Comparison of ENCODE assay signal across 18 cellular contexts in genomic region chrX:50770702-50771101, GRCh38. TPM values are rescaled to one million over a fixed set of nuclear protein-coding genes. Genes with fewer than 3 reads are reported as not detected.
DNase-seq lines count a peak whose midpoint lies in the region; ATAC-seq, FAIRE-seq and TF ChIP-seq lines count a peak whose summit lies in the region.
"Had no signal": no experiment of that assay in that cellular context is flagged by ENCODE, and none has a peak within 500 bp of the region (broad histone marks: within the 10 kb centered on the region; RNA-seq: fewer than 3 reads in every experiment).

No MANE protein-coding gene starts in this region.

- no peak overlapping the region for H3K4me2 ChIP-seq in H1 (ENCODE audit: insufficient read depth in 1 of 2, low read depth in 2 of 2, low read length in 2 of 2)

- no peak overlapping the region for H3K18ac ChIP-seq in H1 (ENCODE audit: extremely low read depth, low read length)

- no peak overlapping the region for H2BK12ac ChIP-seq in H1 (ENCODE audit: low read depth, low read length)

- no peak overlapping the region for H2BK5ac ChIP-seq in H1 (ENCODE audit: low read depth, low read length)

- POLR2A ChIA-PET in H1 (lab: Charles Lee; ENCODE audit: partially characterized antibody), result no interaction called here

- H3K27ac ChIP-seq in H1 (ENCODE audit: low read depth, low read length), result no peak overlapping the region
- H3K27ac ChIP-seq: adrenal gland, tibial artery had no signal

- H3K14ac ChIP-seq in H1 (ENCODE audit: insufficient read length), result no peak overlapping the region

- no peak overlapping the region for H2BK15ac ChIP-seq in H1 (ENCODE audit: low read length)

- CTCF ChIA-PET in H1 (lab: Charles Lee; ENCODE audit: partially characterized antibody), result no interaction called here

- no peak for TF ChIP-seq POLR2A in H1 (IDR thresholded peaks at IDR 0.05; ENCODE audit: control extremely low read depth in 1 of 2, low read depth in 2 of 2, low read length in 2 of 2)

- no peak overlapping the region for H3K23ac ChIP-seq in H1 (ENCODE audit: insufficient read length)

- no peaks in the 10 kb centered on the region for H3K79me2 ChIP-seq in H1 (ENCODE audit: control insufficient read depth in 1 of 2, insufficient read depth in 2 of 2, low read length in 2 of 2)

- H4K20me1 ChIP-seq in H1 (replicated peaks in 1 of 2; ENCODE audit: control insufficient read depth in 1 of 2, insufficient read depth in 2 of 2, low read length in 2 of 2), result no peaks in the 10 kb centered on the region

- no peaks in the 10 kb centered on the region for H3K23me2 ChIP-seq in H1 (ENCODE audit: low read depth, low read length)

- H3K9me3 ChIP-seq in H1 (ENCODE audit: insufficient read depth in 2 of 2, low read depth in 1 of 2, low read length in 1 of 2) (no peaks in the 10 kb centered on the region), mucosa of descending colon (no peaks in the 10 kb centered on the region)
- H3K9me3 ChIP-seq: adrenal gland, tibial artery had no signal

- no peaks in the 10 kb centered on the region for H3K27me3 ChIP-seq in H1 (replicated peaks in 1 of 4; ENCODE audit: control insufficient read depth in 3 of 4, extremely low read depth in 1 of 4, insufficient read depth in 3 of 4, low read length in 3 of 4)
- H3K27me3 ChIP-seq: adrenal gland, tibial artery had no signal

- TF ChIP-seq EP300 in H1 (IDR thresholded peaks at IDR 0.05; ENCODE audit: borderline replicate concordance in 1 of 2, low read depth in 2 of 2, low read length in 2 of 2), result no peak

- 81% methylated on average over 2 of the region's 2 CpGs; no CpG with 5 or more reads in 1 of the 2 experiments for WGBS in H1 (ENCODE audit: extremely low coverage in 1 of 2, insufficient coverage in 1 of 2, insufficient read length in 1 of 2, insufficient replicate concordance in 2 of 2, low coverage in 1 of 2, low lambda C conversion rate in 2 of 2, missing lambda C conversion rate in 1 of 2), 2 experiments

- H3K79me1 ChIP-seq in H1 (ENCODE audit: low read depth, low read length), result no peaks in the 10 kb centered on the region

- H3K4me1 ChIP-seq in H1 (replicated peaks in 1 of 4; ENCODE audit: control insufficient read depth in 3 of 4, insufficient read depth in 4 of 4, low read length in 3 of 4), result no peaks in the 10 kb centered on the region
- no peaks in the 10 kb centered on the region for H3K4me1 ChIP-seq in mucosa of descending colon (ENCODE audit: low read depth)
- H3K4me1 ChIP-seq: adrenal gland, tibial artery had no signal

- no peak overlapping the region for H2BK20ac ChIP-seq in H1 (ENCODE audit: low read length)

- H3K9ac ChIP-seq in H1 (replicated peaks in 1 of 4; ENCODE audit: extremely low read depth in 1 of 4, low read depth in 3 of 4, low read length in 3 of 4), result no peak overlapping the region

- no peak overlapping the region for H4K91ac ChIP-seq in H1 (replicated peaks; ENCODE audit: insufficient read length, low read length)

- TF ChIP-seq CTCF in H1 (IDR thresholded peaks at IDR 0.05; ENCODE audit: control extremely low read depth in 1 of 3, insufficient read depth in 1 of 3, low read depth in 1 of 3, low read length in 3 of 3), result no peak
- no peak for TF ChIP-seq CTCF in mucosa of descending colon (IDR thresholded peaks at IDR 0.05)

- no peak overlapping the region for H2AK5ac ChIP-seq in H1 (ENCODE audit: low read depth, low read length)

- no peak overlapping the region for H4K8ac ChIP-seq in H1 (ENCODE audit: extremely low read depth, insufficient read depth, low read length)

- no peaks in the 10 kb centered on the region for H3K36me3 ChIP-seq in H1 (ENCODE audit: control insufficient read depth in 2 of 4, insufficient read depth in 4 of 4, low read length in 3 of 4)
- no peaks in the 10 kb centered on the region for H3K36me3 ChIP-seq in mucosa of descending colon (ENCODE audit: low read depth)
- H3K36me3 ChIP-seq: adrenal gland, tibial artery had no signal

- no peak overlapping the region for H4K5ac ChIP-seq in H1 (ENCODE audit: insufficient read length, low read depth, low read length)

- intact Hi-C loops in mucosa of descending colon (cut with DNase I, micrococcal nuclease), result no loop called here

- no peak overlapping the region for H2BK120ac ChIP-seq in H1 (replicated peaks; ENCODE audit: low read depth, low read length)

- FAIRE-seq in H1 (lab: Jason Lieb, UNC), result peak; percentile 28
- FAIRE-seq: TTC549 had no signal

- H3K56ac ChIP-seq in H1 (replicated peaks; ENCODE audit: insufficient read length, low read depth, low read length), result no peak overlapping the region

- peak; percentile 4 for DNase-seq in D341Med (ENCODE audit: low spot score)
- DNase-seq in LoVo (ENCODE audit: low spot score), result peak; percentile 80
- DNase-seq in H1 (ENCODE audit: low read depth in 1 of 2, low spot score in 2 of 2), result no peak
- DNase-seq in mucosa of descending colon, result peak; percentile 51 to 77 (median 66)
- DNase-seq in T1000 (lab: John Stamatoyannopoulos, UW), result no peak
- DNase-seq in activated T-cell treated with anti-CD3 and anti-CD28 coated beads, Interleukin-2, amount 50 U/mL, for 1 hour, result no peak
- DNase-seq: activated CD4-positive, alpha-beta T cell treated with anti-CD3 and anti-CD28 coated beads, Interleukin-2, amount 50 U/mL, for 4 hours; activated T-cell treated with anti-CD3 and anti-CD28 coated beads, Interleukin-2, amount 50 U/mL, for 48 hours; adrenal gland; AML-193; DMS 273 treated with DMSO at 0.1 percent for 48 hours; hypothalamus; MV-4-11; stimulated activated CD4-positive, alpha-beta T cell treated with anti-CD3 and anti-CD28 coated beads, Interleukin-4, amount 100 ng/mL, for 4 hours; tibial artery had no signal

- no peak overlapping the region for H3K4ac ChIP-seq in H1 (replicated peaks; ENCODE audit: insufficient read length, low read depth, low read length)

- TF ChIP-seq RAD21 in H1 (IDR thresholded peaks at IDR 0.05 in 1 of 2, conservative IDR thresholded peaks at IDR 0.05 in 1 of 2; ENCODE audit: low read depth in 2 of 2, low read length in 2 of 2), result no peak

- H3K4me3 ChIP-seq in H1 (ENCODE audit: extremely low read depth in 1 of 4, insufficient read depth in 2 of 4, low read depth in 3 of 4, low read length in 4 of 4) (no peak overlapping the region), mucosa of descending colon (no peak overlapping the region)
- H3K4me3 ChIP-seq: adrenal gland, tibial artery had no signal

- no peak overlapping the region for H2AFZ ChIP-seq in H1 (ENCODE audit: low read length)

- ATAC-seq in mucosa of descending colon (peak; percentile 86), HG03045 (IDR thresholded peaks at IDR 0.05; ENCODE audit: unreplicated experiment) (no peak), GM21576 (IDR thresholded peaks at IDR 0.05; ENCODE audit: unreplicated experiment) (no peak)

TF ChIP-seq in H1, 55 proteins besides CTCF, POLR2A, EP300 and RAD21:
- TF ChIP-seq BACH1 (IDR thresholded peaks at IDR 0.05; ENCODE audit: low read length) (no peak), YY1 (IDR thresholded peaks at IDR 0.05; ENCODE audit: low read depth, low read length) (no peak), CEBPB (IDR thresholded peaks at IDR 0.05; ENCODE audit: low read depth, low read length) (no peak), SP2 (IDR thresholded peaks at IDR 0.05; ENCODE audit: low read length) (no peak), MAX (IDR thresholded peaks at IDR 0.05) (no peak), SAP30 (IDR thresholded peaks at IDR 0.05; ENCODE audit: insufficient read depth, insufficient replicate concordance, low read length) (no peak), TAF1 (IDR thresholded peaks at IDR 0.05; ENCODE audit: low read depth, low read length) (no peak), ATF3 (IDR thresholded peaks at IDR 0.05; ENCODE audit: insufficient read depth, low read depth, low read length) (no peak), CHD1 (IDR thresholded peaks at IDR 0.05; ENCODE audit: low read depth, low read length) (no peak)
TF ChIP-seq in H1: peak in this region for 0.

RNA-seq across cellular contexts. Expression of gene SHROOM4, which starts 43.3 kb away (rescaled TPM):
- total RNA-seq in H1 (2021; fragmentation: NEBNext Ultra II Directional; extraction: Animal tissue kit (Norgen Biotek cat#: 25700)), result 5.6 and 5.9 TPM in 2 replicates
- polyA plus RNA-seq in H1 (2011; rRNA removed), result 1.6 and 1.7 TPM in 2 replicates
- 2.6 TPM for polyA plus RNA-seq in H1 (2011; cell fraction: cytosol; rRNA removed)
- polyA plus RNA-seq in H1 (2011; cell fraction: nucleus; rRNA removed), result 3.9 TPM
- 1.2 to 3.7 TPM (median 1.8 TPM) in 4 replicates for polyA plus RNA-seq in H1 (2012, experiment 1 of 2)
- polyA plus RNA-seq in H1 (2012, experiment 2 of 2), result 0.51 TPM
- polyA plus RNA-seq in H1 (2013, experiment 1 of 2), result 3.7 TPM
- 3.6 TPM for polyA plus RNA-seq in H1 (2013, experiment 2 of 2)
- polyA minus RNA-seq in H1 (2011; rRNA and poly(A)+ RNA removed), result 8.2 and 8.3 TPM in 2 replicates
- polyA minus RNA-seq in H1 (2011; cell fraction: cytosol; rRNA and poly(A)+ RNA removed), result 4.6 TPM
- polyA minus RNA-seq in H1 (2011; cell fraction: nucleus; rRNA and poly(A)+ RNA removed), result 7.9 TPM
- total RNA-seq in mucosa of descending colon, result 1 to 10 TPM; 2.9 to 3.6 (median 3.2) TPM

Comparison
In these comparisons a context has a peak if more than half of its experiments do, and no peak if none do; other contexts are left out.
1. DNase-seq: peak in D341Med (single experiment), LoVo (single experiment) and mucosa of descending colon (3 of 3); none in H1 (0 of 2), T1000 (single experiment) and activated T-cell treated with anti-CD3 and anti-CD28 coated beads, Interleukin-2, amount 50 U/mL, for 1 hour (single experiment).